ENCODE assay signal across 7 cellular contexts in the genomic region with DNA sequence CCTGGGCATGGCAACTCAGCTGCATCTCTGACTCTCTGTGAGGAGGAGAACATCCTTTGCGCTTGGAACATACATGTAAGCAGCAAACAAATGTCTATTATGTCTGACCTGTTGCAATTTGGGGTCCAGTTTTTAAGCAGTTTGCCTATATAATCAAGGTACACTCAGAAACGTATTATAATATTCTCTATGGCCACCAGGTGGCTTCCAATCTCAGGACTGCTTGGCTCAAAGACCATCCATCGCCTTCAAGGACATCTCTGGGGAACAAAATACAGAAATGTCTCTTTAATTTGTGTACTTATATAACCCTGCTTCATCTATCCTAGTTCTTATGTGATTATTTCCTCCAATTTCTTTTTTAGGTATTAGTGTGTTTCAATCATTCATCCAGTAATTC.
DNase-seq lines count a peak whose midpoint lies in the region; ATAC-seq and TF ChIP-seq lines count a peak whose summit lies in the region.

No MANE protein-coding gene starts in this region.

- POLR2A ChIA-PET in OCI-LY7 (lab: Charles Lee), result no interaction called here

- no peaks in the 10 kb centered on the region for H3K9me3 ChIP-seq in OCI-LY7 (ENCODE audit: low read length)

- no peak overlapping the region for H3K4me2 ChIP-seq in OCI-LY7 (ENCODE audit: low read length)

- no peaks in the 10 kb centered on the region for H3K36me3 ChIP-seq in OCI-LY7 (ENCODE audit: insufficient read depth, low read length)

- H3K4me1 ChIP-seq in OCI-LY7 (ENCODE audit: insufficient read depth, low read length, poor library complexity, severe bottlenecking), result no peaks in the 10 kb centered on the region

- ATAC-seq in GM18858 (IDR thresholded peaks at IDR 0.05; ENCODE audit: unreplicated experiment), result peak; percentile 79
- peak; percentile 87 for ATAC-seq in HG02870 (IDR thresholded peaks at IDR 0.05; ENCODE audit: unreplicated experiment)

- CTCF ChIA-PET in OCI-LY7 (lab: Charles Lee; ENCODE audit: unreplicated experiment), result no interaction called here

- DNase-seq in OCI-LY7 (ENCODE audit: low spot score), result peak; percentile 36
- peak; percentile 30 for DNase-seq in left kidney (ENCODE audit: low read depth, low spot score)
- DNase-seq in posterior vena cava (ENCODE audit: low spot score), result no peak
- DNase-seq in stimulated activated CD4-positive, alpha-beta T cell treated with anti-CD3 and anti-CD28 coated beads, Interleukin-12 subunit alpha, Interleukin-12 subunit beta, amount 100 ng/mL, for 4 hours, result no peak
- no peak for DNase-seq in Ammon's horn (ENCODE audit: low spot score)

- intact Hi-C loops in OCI-LY7 (cut with micrococcal nuclease; ENCODE audit: unreplicated experiment), result loop anchor here (5.0 kb wide), 1 partner anchor 663 kb away; no protein-coding TSS in a partner anchor
- intact Hi-C loops in posterior vena cava (cut with DNase I), result no loop called here

- H3K9me2 ChIP-seq in OCI-LY7 (ENCODE audit: insufficient read depth, low read length), result no peaks in the 10 kb centered on the region

- no peak overlapping the region for H3K4me3 ChIP-seq in OCI-LY7 (ENCODE audit: low read depth, low read length, poor library complexity, severe bottlenecking)

- H3K27ac ChIP-seq in OCI-LY7 (ENCODE audit: low read depth, low read length, poor library complexity, severe bottlenecking), result no peak overlapping the region

- no peaks in the 10 kb centered on the region for H3K79me2 ChIP-seq in OCI-LY7 (ENCODE audit: insufficient read depth, low read depth, low read length)

- H2AFZ ChIP-seq in OCI-LY7 (ENCODE audit: low read length), result no peak overlapping the region

- TF ChIP-seq CTCF in OCI-LY7 (conservative IDR thresholded peaks at IDR 0.05; ENCODE audit: low read length), result peak; percentile 75

- BruUV-seq in OCI-LY7 (replicated peaks; lab: Mats Ljungman, UMichigan), result no TSS peak

- no peaks in the 10 kb centered on the region for H4K20me1 ChIP-seq in OCI-LY7 (ENCODE audit: insufficient read depth, low read length)

Comparison
In these comparisons a context has a peak if more than half of its experiments do, and no peak if none do; other contexts are left out.
1. DNase-seq: peak in OCI-LY7 (single experiment) and left kidney (single experiment); none in posterior vena cava (single experiment), stimulated activated CD4-positive, alpha-beta T cell treated with anti-CD3 and anti-CD28 coated beads, Interleukin-12 subunit alpha, Interleukin-12 subunit beta, amount 100 ng/mL, for 4 hours (single experiment) and Ammon's horn (single experiment).